In genomic region chr18:37327063-37327577, GRCh38 we compare ENCODE assay signal across 27 cellular contexts.
"Had no signal": no experiment of that assay in that cellular context is flagged by ENCODE, and none has a peak within 500 bp of the region (broad histone marks: within the 10 kb centered on the region; RNA-seq: fewer than 3 reads in every experiment).

No MANE protein-coding gene starts in this region.

- H3K27ac ChIP-seq: left ventricle myocardium inferior, ovary, right atrium auricular region, right lobe of liver, tibial nerve, upper lobe of left lung, vagina had no signal

- H3K4me2 ChIP-seq: smooth muscle cell had no signal

- H3K36me3 ChIP-seq: left ventricle myocardium inferior, ovary, right atrium auricular region, right lobe of liver, tibial nerve, upper lobe of left lung, vagina had no signal

- H3K9me3 Mint-ChIP-seq: immature natural killer cell; memory B cell; natural killer cell treated with Interleukin-12 subunit alpha and Interleukin-12 subunit beta and Interleukin-15 and Interleukin-18, amount 100 ng/mL, for 72 hours; stimulated activated memory B cell treated with anti-CD40 and anti-IgM and Interleukin-4, amounts not matched to agents 10 μg/mL and 1 μg/mL and 100 μg/mL, for 72 hours; stimulated activated naive CD8-positive, alpha-beta T cell treated with anti-CD3 and anti-CD28 coated beads, Interleukin-15, amount 100 ng/mL, for 72 hours had no signal

- H3K4me3 ChIP-seq: left ventricle myocardium inferior, lung, mucosa of descending colon, ovary, right atrium auricular region, right lobe of liver, smooth muscle cell, tibial nerve, upper lobe of left lung, vagina had no signal

- H3K27me3 ChIP-seq: ovary, right atrium auricular region, right lobe of liver, tibial nerve, upper lobe of left lung, vagina had no signal

- H3K9me3 ChIP-seq: left ventricle myocardium inferior, mucosa of descending colon, ovary, right atrium auricular region, right lobe of liver, tibial nerve, upper lobe of left lung, vagina had no signal

- H3K27ac Mint-ChIP-seq: immature natural killer cell; memory B cell; naive thymus-derived CD4-positive, alpha-beta T cell; natural killer cell treated with Interleukin-12 subunit alpha and Interleukin-12 subunit beta and Interleukin-15 and Interleukin-18, amount 100 ng/mL, for 72 hours; progenitor cell of endocrine pancreas; stimulated activated memory B cell treated with anti-CD40 and anti-IgM and Interleukin-4, amounts not matched to agents 10 μg/mL and 1 μg/mL and 100 μg/mL, for 72 hours; stimulated activated naive CD8-positive, alpha-beta T cell treated with anti-CD3 and anti-CD28 coated beads, Interleukin-15, amount 100 ng/mL, for 72 hours had no signal

- DNase-seq: hippocampal formation; immature natural killer cell; kidney; left ventricle myocardium inferior; midbrain; mucosa of descending colon; naive thymus-derived CD4-positive, alpha-beta T cell; ovary; right lobe of liver; stimulated activated CD4-positive, alpha-beta T cell treated with anti-CD3 and anti-CD28 coated beads, Interleukin-1b, Interleukin-23, amount 100 ng/mL, for 48 hours; stimulated activated CD4-positive, alpha-beta T cell treated with anti-CD3 and anti-CD28 coated beads, Interleukin-2, amount 100 ng/mL, for 48 hours; stimulated activated CD4-positive, alpha-beta T cell treated with anti-CD3 and anti-CD28 coated beads, Interleukin-4, amount 100 ng/mL, for 4 hours; stimulated activated CD8-positive, alpha-beta memory T cell treated with anti-CD3 and anti-CD28 coated beads, Interleukin-4, amount 100 ng/mL, for 48 hours; stimulated activated naive CD4-positive, alpha-beta T cell treated with Interleukin-2 at 50 U/mL for 16 hours; stimulated activated naive CD8-positive, alpha-beta T cell treated with anti-CD3 and anti-CD28 coated beads, Interleukin-15, amount 100 ng/mL, for 72 hours; substantia nigra; upper lobe of left lung had no signal

- H3K36me3 Mint-ChIP-seq: immature natural killer cell; memory B cell; naive thymus-derived CD4-positive, alpha-beta T cell; natural killer cell treated with Interleukin-12 subunit alpha and Interleukin-12 subunit beta and Interleukin-15 and Interleukin-18, amount 100 ng/mL, for 72 hours; stimulated activated memory B cell treated with anti-CD40 and anti-IgM and Interleukin-4, amounts not matched to agents 10 μg/mL and 1 μg/mL and 100 μg/mL, for 72 hours had no signal

- ATAC-seq: mucosa of descending colon; naive thymus-derived CD4-positive, alpha-beta T cell; natural killer cell treated with Interleukin-12 subunit alpha and Interleukin-12 subunit beta and Interleukin-15 and Interleukin-18, amount 100 ng/mL, for 72 hours; right lobe of liver; stimulated activated memory B cell treated with anti-CD40 and anti-IgM and Interleukin-4, amounts not matched to agents 10 μg/mL and 1 μg/mL and 100 μg/mL, for 72 hours; stimulated activated naive CD8-positive, alpha-beta T cell treated with anti-CD3 and anti-CD28 coated beads, Interleukin-15, amount 100 ng/mL, for 72 hours had no signal

- H3K4me1 Mint-ChIP-seq: immature natural killer cell; memory B cell; naive thymus-derived CD4-positive, alpha-beta T cell; stimulated activated memory B cell treated with anti-CD40 and anti-IgM and Interleukin-4, amounts not matched to agents 10 μg/mL and 1 μg/mL and 100 μg/mL, for 72 hours; stimulated activated naive CD8-positive, alpha-beta T cell treated with anti-CD3 and anti-CD28 coated beads, Interleukin-15, amount 100 ng/mL, for 72 hours had no signal

- H3K4me1 ChIP-seq: left ventricle myocardium inferior, right atrium auricular region, right lobe of liver, tibial nerve, upper lobe of left lung, vagina had no signal

- FAIRE-seq: islet of Langerhans, kidney had no signal

- H3K4me3 Mint-ChIP-seq: immature natural killer cell; memory B cell; naive thymus-derived CD4-positive, alpha-beta T cell; natural killer cell treated with Interleukin-12 subunit alpha and Interleukin-12 subunit beta and Interleukin-15 and Interleukin-18, amount 100 ng/mL, for 72 hours; stimulated activated memory B cell treated with anti-CD40 and anti-IgM and Interleukin-4, amounts not matched to agents 10 μg/mL and 1 μg/mL and 100 μg/mL, for 72 hours; stimulated activated naive CD8-positive, alpha-beta T cell treated with anti-CD3 and anti-CD28 coated beads, Interleukin-15, amount 100 ng/mL, for 72 hours had no signal

- H3K27me3 Mint-ChIP-seq: natural killer cell treated with Interleukin-12 subunit alpha and Interleukin-12 subunit beta and Interleukin-15 and Interleukin-18, amount 100 ng/mL, for 72 hours had no signal
